In genomic region chrX:14448406-14448805, GRCh38 we compare ENCODE assay signal across 30 cellular contexts.
"Had no signal": no experiment of that assay in that cellular context is flagged by ENCODE, and none has a peak within 500 bp of the region (broad histone marks: within the 10 kb centered on the region; RNA-seq: fewer than 3 reads in every experiment).

No MANE protein-coding gene starts in this region.

- H3K27me3 ChIP-seq: ascending aorta, body of pancreas, brain microvascular endothelial cell had no signal

- H3K9me3 ChIP-seq: ascending aorta, body of pancreas had no signal

- H3K4me1 ChIP-seq: ascending aorta, body of pancreas, breast epithelium had no signal

- DNase-seq: activated B cell treated with CpG ODN at 0.5 μM for 24 hours; activated CD4-positive, alpha-beta memory T cell treated with anti-CD3 and anti-CD28 coated beads for 36 hours; activated CD4-positive, alpha-beta T cell treated with anti-CD3 and anti-CD28 coated beads for 4 hours; activated CD4-positive, alpha-beta T cell treated with anti-CD3 and anti-CD28 coated beads, Interleukin-2, amount 10 ng/mL, durations not matched to agents 24 days and 14 days; activated CD4-positive, alpha-beta T cell treated with anti-CD3 and anti-CD28 coated beads, Interleukin-2, amount 50 U/mL, for 1 hour; activated CD4-positive, alpha-beta T cell treated with anti-CD3 and anti-CD28 coated beads, Interleukin-2, amount 50 U/mL, for 4 hours; activated CD4-positive, CD25-positive, alpha-beta regulatory T cell treated with anti-CD3 and anti-CD28 coated beads, Interleukin-2, amount 50 U/mL, for 72 hours; activated CD8-positive, alpha-beta memory T cell treated with anti-CD3 and anti-CD28 coated beads, Interleukin-2, amount 50 U/mL, for 4 hours; activated CD8-positive, alpha-beta T cell treated with anti-CD3 and anti-CD28 coated beads for 36 hours; activated effector memory CD4-positive, alpha-beta T cell treated with Interleukin-2 at 50 U/mL for 16 hours; activated gamma-delta T cell; activated naive CD4-positive, alpha-beta T cell treated with anti-CD3 and anti-CD28 coated beads, Interleukin-2, amount 10 ng/mL, durations not matched to agents 7 days and 5 days; activated naive CD4-positive, alpha-beta T cell treated with Interleukin-2 at 50 U/mL for 16 hours; activated naive CD8-positive, alpha-beta T cell treated with anti-CD3 and anti-CD28 coated beads, Interleukin-2, amount 10 ng/mL, durations not matched to agents 7 days and 5 days; activated naive CD8-positive, alpha-beta T cell treated with anti-CD3 and anti-CD28 coated beads, Interleukin-2, amount 50 U/mL, for 24 hours; activated T-cell treated with anti-CD3 and anti-CD28 coated beads for 4 hours; activated T-cell treated with anti-CD3 and anti-CD28 coated beads, Interleukin-2, amount 50 U/mL, for 1 hour; activated T-cell treated with anti-CD3 and anti-CD28 coated beads, Interleukin-2, amount 50 U/mL, for 4 hours; amygdala; anterior cingulate cortex; body of pancreas; brain microvascular endothelial cell; central memory CD4-positive, alpha-beta T cell; T-helper 1 cell; T-helper 2 cell; T-helper 9 cell had no signal

- H3K4me3 ChIP-seq: ascending aorta, body of pancreas, breast epithelium had no signal

- FAIRE-seq: TTC549 had no signal

- H3K27ac ChIP-seq: ascending aorta, body of pancreas, brain microvascular endothelial cell, breast epithelium, VCaP had no signal

- ATAC-seq: activated CD8-positive, alpha-beta T cell treated with anti-CD3 and anti-CD28 coated beads for 36 hours; activated naive CD8-positive, alpha-beta T cell treated with anti-CD3 and anti-CD28 coated beads, Interleukin-2, amount 50 U/mL, for 24 hours; activated T-cell treated with anti-CD3 and anti-CD28 coated beads, Interleukin-2, amount 50 U/mL, for 4 hours; body of pancreas had no signal

- H3K36me3 ChIP-seq: ascending aorta, brain microvascular endothelial cell, breast epithelium had no signal
